Comparison of ENCODE assay signal across 33 cellular contexts in genomic region chr11:36328956-36329673, GRCh38. TPM values are rescaled to one million over a fixed set of nuclear protein-coding genes. Genes with fewer than 3 reads are reported as not detected.
DNase-seq lines count a peak whose midpoint lies in the region; ATAC-seq, FAIRE-seq and TF ChIP-seq lines count a peak whose summit lies in the region.
"Had no signal": no experiment of that assay in that cellular context is flagged by ENCODE, and none has a peak within 500 bp of the region (broad histone marks: within the 10 kb centered on the region; RNA-seq: fewer than 3 reads in every experiment).

No MANE protein-coding gene starts in this region.

- TF ChIP-seq CTCF in bronchial epithelial cell (IDR thresholded peaks at IDR 0.05; ENCODE audit: insufficient read depth, low read length, severe bottlenecking) = no peak

- no peaks in the 10 kb centered on the region for H3K27me3 ChIP-seq in bronchial epithelial cell (ENCODE audit: control insufficient read depth, insufficient read depth, low read length)
- H3K27me3 ChIP-seq: esophagus squamous epithelium, left lung, SJCRH30, vagina had no signal

- no peak for ATAC-seq in activated CD4-positive, alpha-beta T cell treated with anti-CD3 and anti-CD28 coated beads for 36 hours
- ATAC-seq in HG02938 (IDR thresholded peaks at IDR 0.05; ENCODE audit: unreplicated experiment) = no peak
- ATAC-seq: CD8-positive, alpha-beta T cell; left lung had no signal

- no peaks in the 10 kb centered on the region for H3K36me3 Mint-ChIP-seq in activated CD4-positive, alpha-beta T cell treated with anti-CD3 and anti-CD28 coated beads for 36 hours (ENCODE audit: low read depth)
- H3K36me3 Mint-ChIP-seq: activated CD4-positive, alpha-beta memory T cell treated with anti-CD3 and anti-CD28 coated beads for 36 hours; activated naive CD4-positive, alpha-beta T cell treated with anti-CD3 and anti-CD28 coated beads, Interleukin-2, amount 10 ng/mL, durations not matched to agents 7 days and 5 days; CD8-positive, alpha-beta T cell; naive B cell had no signal

- no peak overlapping the region for H3K4me3 Mint-ChIP-seq in activated CD4-positive, alpha-beta T cell treated with anti-CD3 and anti-CD28 coated beads for 36 hours
- H3K4me3 Mint-ChIP-seq: activated CD4-positive, alpha-beta memory T cell treated with anti-CD3 and anti-CD28 coated beads for 36 hours; activated naive CD4-positive, alpha-beta T cell treated with anti-CD3 and anti-CD28 coated beads, Interleukin-2, amount 10 ng/mL, durations not matched to agents 7 days and 5 days; activated T-helper 1 cell treated with anti-CD3 and anti-CD28 coated beads, Interleukin-12 subunit alpha, Interleukin-12 subunit beta, Interleukin-2, Interleukin-4 antibody, amounts not matched to agents 30 ng/mL and 10 ng/mL and 1 ng/mL, durations not matched to agents 14 hours and 24 hours and 36 hours; B cell; CD8-positive, alpha-beta T cell; naive B cell had no signal

- H3K9me3 Mint-ChIP-seq in activated CD4-positive, alpha-beta T cell treated with anti-CD3 and anti-CD28 coated beads for 36 hours (ENCODE audit: low read depth) = peaks cover 5% of the 10 kb centered on the region
- H3K9me3 Mint-ChIP-seq: activated CD4-positive, alpha-beta memory T cell treated with anti-CD3 and anti-CD28 coated beads for 36 hours; activated naive CD4-positive, alpha-beta T cell treated with anti-CD3 and anti-CD28 coated beads, Interleukin-2, amount 10 ng/mL, durations not matched to agents 7 days and 5 days; activated T-helper 1 cell treated with anti-CD3 and anti-CD28 coated beads, Interleukin-12 subunit alpha, Interleukin-12 subunit beta, Interleukin-2, Interleukin-4 antibody, amounts not matched to agents 30 ng/mL and 10 ng/mL and 1 ng/mL, durations not matched to agents 14 hours and 24 hours and 36 hours; CD8-positive, alpha-beta T cell had no signal

- peak overlapping the region; percentile 74 for H3K27ac Mint-ChIP-seq in activated CD4-positive, alpha-beta T cell treated with anti-CD3 and anti-CD28 coated beads for 36 hours
- H3K27ac Mint-ChIP-seq: activated CD4-positive, alpha-beta memory T cell treated with anti-CD3 and anti-CD28 coated beads for 36 hours; activated naive CD4-positive, alpha-beta T cell treated with anti-CD3 and anti-CD28 coated beads, Interleukin-2, amount 10 ng/mL, durations not matched to agents 7 days and 5 days; activated T-helper 1 cell treated with anti-CD3 and anti-CD28 coated beads, Interleukin-12 subunit alpha, Interleukin-12 subunit beta, Interleukin-2, Interleukin-4 antibody, amounts not matched to agents 30 ng/mL and 10 ng/mL and 1 ng/mL, durations not matched to agents 14 hours and 24 hours and 36 hours; B cell; CD8-positive, alpha-beta T cell had no signal

- H3K4me1 Mint-ChIP-seq in activated CD4-positive, alpha-beta T cell treated with anti-CD3 and anti-CD28 coated beads for 36 hours = peaks cover 44% of the 10 kb centered on the region
- H3K4me1 Mint-ChIP-seq: activated naive CD4-positive, alpha-beta T cell treated with anti-CD3 and anti-CD28 coated beads, Interleukin-2, amount 10 ng/mL, durations not matched to agents 7 days and 5 days had no signal

- peaks cover 11% of the 10 kb centered on the region for H3K27me3 Mint-ChIP-seq in activated CD4-positive, alpha-beta T cell treated with anti-CD3 and anti-CD28 coated beads for 36 hours
- H3K27me3 Mint-ChIP-seq: activated CD4-positive, alpha-beta memory T cell treated with anti-CD3 and anti-CD28 coated beads for 36 hours; B cell had no signal

- CTCF ChIA-PET in activated CD4-positive, alpha-beta T cell treated with anti-CD3 and anti-CD28 coated beads for 36 hours (lab: Charles Lee) = interaction anchor here (0.6 kb wide), 1 partner anchor 558 kb away, joined by 3 read pairs; no protein-coding TSS in a partner anchor

- H3K36me3 ChIP-seq in bronchial epithelial cell (ENCODE audit: control insufficient read depth, insufficient read depth, low read length) = no peaks in the 10 kb centered on the region
- H3K36me3 ChIP-seq: esophagus squamous epithelium, left lung, SJCRH30, thoracic aorta, vagina had no signal

- H3K4me3 ChIP-seq in bronchial epithelial cell (ENCODE audit: low read depth, low read length) = no peak overlapping the region
- H3K4me3 ChIP-seq: coronary artery, esophagus squamous epithelium, left lung, SJCRH30, thoracic aorta, vagina had no signal

- no peak for DNase-seq in activated CD4-positive, alpha-beta T cell treated with anti-CD3 and anti-CD28 coated beads for 36 hours
- DNase-seq in activated CD4-positive, alpha-beta T cell treated with anti-CD3 and anti-CD28 coated beads for 48 hours = no peak
- peak; percentile 35 for DNase-seq in NCI-H226
- peak; percentile 58 for DNase-seq in bronchial epithelial cell (ENCODE audit: low read depth)
- DNase-seq in middle frontal gyrus (ENCODE audit: extremely low spot score, low spot score) = no peak
- no peak for DNase-seq in activated effector memory CD4-positive, alpha-beta T cell treated with Interleukin-2 at 50 U/mL for 16 hours
- DNase-seq in posterior vena cava (ENCODE audit: low spot score) = no peak
- DNase-seq: activated CD4-positive, alpha-beta memory T cell treated with anti-CD3 and anti-CD28 coated beads for 36 hours; activated CD8-positive, alpha-beta memory T cell treated with anti-CD3 and anti-CD28 coated beads, Interleukin-2, amount 50 U/mL, for 4 hours; activated naive CD4-positive, alpha-beta T cell treated with anti-CD3 and anti-CD28 coated beads, Interleukin-2, amount 10 ng/mL, durations not matched to agents 7 days and 5 days; amygdala; CD8-positive, alpha-beta T cell; DMS153; esophagus squamous epithelium; HCEC 1CT; hypothalamus; Karpas-422; left lung; naive B cell; NCI-H2171; NCI-H524 treated with DMSO at 0.1 percent for 48 hours; SJCRH30; stimulated activated CD4-positive, alpha-beta T cell treated with anti-CD3 and anti-CD28 coated beads, Interleukin-15, amount 100 ng/mL, for 24 hours; stimulated activated naive CD4-positive, alpha-beta T cell had no signal

- no peak for FAIRE-seq in bronchial epithelial cell (lab: Jason Lieb, UNC)
- FAIRE-seq: frontal cortex, GM18507, RCC 7860 had no signal

- POLR2A ChIA-PET in activated CD4-positive, alpha-beta T cell treated with anti-CD3 and anti-CD28 coated beads for 36 hours (lab: Charles Lee) = interaction anchor here (0.7 kb wide), 1 partner anchor 14 kb away, joined by 3 read pairs; no protein-coding TSS in a partner anchor

- intact Hi-C loops in activated CD4-positive, alpha-beta T cell treated with anti-CD3 and anti-CD28 coated beads for 36 hours (cut with DNase I, micrococcal nuclease) = no loop called here
- intact Hi-C loops in posterior vena cava (cut with DNase I) = no loop called here

RNA-seq across cellular contexts. Expression of gene PRR5L, which starts 33.0 kb away (rescaled TPM):
- 10 to 100 TPM; 23.2 to 28.6 TPM for total RNA-seq in activated CD4-positive, alpha-beta T cell treated with anti-CD3 and anti-CD28 coated beads for 36 hours
- total RNA-seq in bronchial epithelial cell = 6.3 and 10.0 TPM in 2 replicates
- total RNA-seq in posterior vena cava = 10 to 100 TPM in 1 of 2 donors, 1 to 10 TPM in 1; 6.4 to 12.2 TPM

RNA-seq across cellular contexts. Expression of gene COMMD9, which starts 39.9 kb away (rescaled TPM):
- total RNA-seq in activated CD4-positive, alpha-beta T cell treated with anti-CD3 and anti-CD28 coated beads for 36 hours = 10 to 100 TPM; 33.0 to 44.6 TPM
- total RNA-seq in bronchial epithelial cell (7.8 and 9.2 TPM in 2 replicates), posterior vena cava (10 to 100 TPM; 37.3 to 39.1 TPM)

Comparison
In these comparisons a context has a peak if more than half of its experiments do, and no peak if none do; other contexts are left out.
1. DNase-seq: peak in NCI-H226 (single experiment) and bronchial epithelial cell (single experiment); none in activated CD4-positive, alpha-beta T cell treated with anti-CD3 and anti-CD28 coated beads for 36 hours (single experiment), activated CD4-positive, alpha-beta T cell treated with anti-CD3 and anti-CD28 coated beads for 48 hours (single experiment), middle frontal gyrus (single experiment), activated effector memory CD4-positive, alpha-beta T cell treated with Interleukin-2 at 50 U/mL for 16 hours (single experiment) and posterior vena cava (single experiment).